1 cellular context compared by ENCODE assay signal in genomic region chr17:40471856-40472732, GRCh38.
TF ChIP-seq lines count a peak whose summit lies in the region.

No MANE protein-coding gene starts in this region.

TF ChIP-seq in HEK293T, 16 proteins besides CTCF, POLR2A, EP300 and RAD21:
- TF ChIP-seq SP1 (IDR thresholded peaks at IDR 0.05) (no peak), LEF1 (IDR thresholded peaks at IDR 0.05; ENCODE audit: borderline replicate concordance) (no peak), FOXA1 (IDR thresholded peaks at IDR 0.05) (no peak), ELF4 (IDR thresholded peaks at IDR 0.05) (no peak), ZNF384 (IDR thresholded peaks at IDR 0.05) (no peak), PKNOX1 (IDR thresholded peaks at IDR 0.05) (0 out of 2 replicates have a peak, but pooled peaks have one; percentile 29), BHLHE40 (IDR thresholded peaks at IDR 0.05; ENCODE audit: borderline replicate concordance) (no peak), TARDBP (IDR thresholded peaks at IDR 0.05) (no peak)
